ENCODE assay signal across 1 cellular context in the genomic region with DNA sequence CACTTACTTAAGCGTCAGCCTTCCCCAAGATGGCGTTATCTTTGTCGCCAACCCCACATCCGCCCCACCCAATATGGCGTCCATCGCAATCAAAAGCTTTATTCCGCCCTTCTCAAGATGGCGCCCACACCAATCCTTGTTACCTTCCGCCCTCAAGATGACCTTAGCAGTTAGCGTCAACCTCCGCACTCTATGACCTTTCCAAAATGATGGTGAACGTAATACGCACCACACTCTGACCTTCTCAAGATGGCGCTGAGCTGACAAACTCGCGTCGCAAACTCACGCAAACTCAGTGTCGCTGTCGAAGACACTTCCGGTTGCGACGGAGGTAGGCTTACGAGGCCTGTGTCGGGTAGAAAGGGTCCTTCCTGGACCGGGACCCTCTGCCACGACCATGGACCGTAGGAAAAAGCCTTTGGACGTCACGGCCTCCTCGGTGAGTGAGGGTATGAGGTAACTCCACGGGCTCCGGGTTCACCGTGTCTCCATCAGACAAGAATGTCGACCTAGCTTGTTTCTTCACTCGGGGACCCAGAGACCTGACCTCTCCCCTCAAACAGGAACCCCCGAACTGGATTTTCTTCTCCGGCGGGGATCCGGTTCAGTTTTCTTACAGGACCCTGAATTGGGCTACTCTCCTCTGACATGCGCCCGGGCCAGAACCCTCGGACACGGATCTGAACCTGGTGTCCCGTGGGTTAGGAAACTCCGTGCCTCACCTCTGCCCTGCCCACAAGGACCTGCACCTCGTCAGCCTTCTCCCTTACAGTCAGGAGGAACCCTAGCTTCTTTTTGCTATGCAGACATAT.
TF ChIP-seq lines count a peak whose summit lies in the region.

A gene (plus strand): TSS at position 323 of the 812 bp plus-strand sequence. CDS start 75 bp downstream, at position 398.

TF ChIP-seq in K562, 482 proteins besides CTCF, POLR2A, EP300 and RAD21 (continued from another document and continues in another):
- TF ChIP-seq, protein P1, sequence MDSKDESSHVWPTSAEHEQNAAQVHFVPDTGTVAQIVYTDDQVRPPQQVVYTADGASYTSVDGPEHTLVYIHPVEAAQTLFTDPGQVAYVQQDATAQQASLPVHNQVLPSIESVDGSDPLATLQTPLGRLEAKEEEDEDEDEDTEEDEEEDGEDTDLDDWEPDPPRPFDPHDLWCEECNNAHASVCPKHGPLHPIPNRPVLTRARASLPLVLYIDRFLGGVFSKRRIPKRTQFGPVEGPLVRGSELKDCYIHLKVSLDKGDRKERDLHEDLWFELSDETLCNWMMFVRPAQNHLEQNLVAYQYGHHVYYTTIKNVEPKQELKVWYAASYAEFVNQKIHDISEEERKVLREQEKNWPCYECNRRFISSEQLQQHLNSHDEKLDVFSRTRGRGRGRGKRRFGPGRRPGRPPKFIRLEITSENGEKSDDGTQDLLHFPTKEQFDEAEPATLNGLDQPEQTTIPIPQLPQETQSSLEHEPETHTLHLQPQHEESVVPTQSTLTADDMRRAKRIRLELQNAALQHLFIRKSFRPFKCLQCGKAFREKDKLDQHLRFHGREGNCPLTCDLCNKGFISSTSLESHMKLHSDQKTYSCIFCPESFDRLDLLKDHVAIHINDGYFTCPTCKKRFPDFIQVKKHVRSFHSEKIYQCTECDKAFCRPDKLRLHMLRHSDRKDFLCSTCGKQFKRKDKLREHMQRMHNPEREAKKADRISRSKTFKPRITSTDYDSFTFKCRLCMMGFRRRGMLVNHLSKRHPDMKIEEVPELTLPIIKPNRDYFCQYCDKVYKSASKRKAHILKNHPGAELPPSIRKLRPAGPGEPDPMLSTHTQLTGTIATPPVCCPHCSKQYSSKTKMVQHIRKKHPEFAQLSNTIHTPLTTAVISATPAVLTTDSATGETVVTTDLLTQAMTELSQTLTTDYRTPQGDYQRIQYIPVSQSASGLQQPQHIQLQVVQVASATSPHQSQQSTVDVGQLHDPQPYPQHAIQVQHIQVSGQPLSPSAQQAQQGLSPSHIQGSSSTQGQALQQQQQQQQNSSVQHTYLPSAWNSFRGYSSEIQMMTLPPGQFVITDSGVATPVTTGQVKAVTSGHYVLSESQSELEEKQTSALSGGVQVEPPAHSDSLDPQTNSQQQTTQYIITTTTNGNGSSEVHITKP (IDR thresholded peaks at IDR 0.05; ENCODE audit: partially characterized antibody), result peak; percentile 43
- no peak for TF ChIP-seq ZNF146 (CRISPR knock-in tag; IDR thresholded peaks at IDR 0.05; ENCODE audit: unreplicated experiment)
- TF ChIP-seq EWSR1 (IDR thresholded peaks at IDR 0.05; ENCODE audit: borderline replicate concordance, low read depth, partially characterized antibody), result no peak
- no peak for TF ChIP-seq SLC30A9 (CRISPR knock-in tag; IDR thresholded peaks at IDR 0.05)
- TF ChIP-seq NR2F6 (CRISPR knock-in tag; IDR thresholded peaks at IDR 0.05), result no peak; the same call in 1 of the 2 replicates
- peak; percentile 77 for TF ChIP-seq EGR1 (conservative IDR thresholded peaks at IDR 0.05)
- peak; percentile 100 for TF ChIP-seq ETV1 (tag; conservative IDR thresholded peaks at IDR 0.05; ENCODE audit: low read depth)
- TF ChIP-seq, protein P2, sequence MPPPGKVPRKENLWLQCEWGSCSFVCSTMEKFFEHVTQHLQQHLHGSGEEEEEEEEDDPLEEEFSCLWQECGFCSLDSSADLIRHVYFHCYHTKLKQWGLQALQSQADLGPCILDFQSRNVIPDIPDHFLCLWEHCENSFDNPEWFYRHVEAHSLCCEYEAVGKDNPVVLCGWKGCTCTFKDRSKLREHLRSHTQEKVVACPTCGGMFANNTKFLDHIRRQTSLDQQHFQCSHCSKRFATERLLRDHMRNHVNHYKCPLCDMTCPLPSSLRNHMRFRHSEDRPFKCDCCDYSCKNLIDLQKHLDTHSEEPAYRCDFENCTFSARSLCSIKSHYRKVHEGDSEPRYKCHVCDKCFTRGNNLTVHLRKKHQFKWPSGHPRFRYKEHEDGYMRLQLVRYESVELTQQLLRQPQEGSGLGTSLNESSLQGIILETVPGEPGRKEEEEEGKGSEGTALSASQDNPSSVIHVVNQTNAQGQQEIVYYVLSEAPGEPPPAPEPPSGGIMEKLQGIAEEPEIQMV (tag; conservative IDR thresholded peaks at IDR 0.05; ENCODE audit: low read depth), result peak; percentile 71
- TF ChIP-seq ZNF589 (CRISPR knock-in tag; IDR thresholded peaks at IDR 0.05; ENCODE audit: low read depth), result peak; percentile 81; the same call in 1 of the 2 replicates
- TF ChIP-seq, protein P3, sequence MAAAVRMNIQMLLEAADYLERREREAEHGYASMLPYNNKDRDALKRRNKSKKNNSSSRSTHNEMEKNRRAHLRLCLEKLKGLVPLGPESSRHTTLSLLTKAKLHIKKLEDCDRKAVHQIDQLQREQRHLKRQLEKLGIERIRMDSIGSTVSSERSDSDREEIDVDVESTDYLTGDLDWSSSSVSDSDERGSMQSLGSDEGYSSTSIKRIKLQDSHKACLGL (CRISPR knock-in tag; IDR thresholded peaks at IDR 0.05; ENCODE audit: borderline replicate concordance, poor library complexity, severe bottlenecking), result peak; percentile 15
- no peak for TF ChIP-seq RBM17 (IDR thresholded peaks at IDR 0.05; ENCODE audit: borderline replicate concordance, low read depth, low read length)
- no peak for TF ChIP-seq STAG1 (CRISPR knock-in tag; IDR thresholded peaks at IDR 0.05; ENCODE audit: borderline replicate concordance)
- peak; percentile 93 for TF ChIP-seq SIN3B (IDR thresholded peaks at IDR 0.05; ENCODE audit: low read depth)
- TF ChIP-seq TFAM (CRISPR knock-in tag; conservative IDR thresholded peaks at IDR 0.05), result no peak
- TF ChIP-seq, protein P4, sequence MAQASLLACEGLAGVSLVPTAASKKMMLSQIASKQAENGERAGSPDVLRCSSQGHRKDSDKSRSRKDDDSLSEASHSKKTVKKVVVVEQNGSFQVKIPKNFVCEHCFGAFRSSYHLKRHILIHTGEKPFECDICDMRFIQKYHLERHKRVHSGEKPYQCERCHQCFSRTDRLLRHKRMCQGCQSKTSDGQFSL (CRISPR knock-in tag; IDR thresholded peaks at IDR 0.05), result peak; percentile 13; the same call in 1 of the 2 replicates
- TF ChIP-seq, protein P4 (tag; IDR thresholded peaks at IDR 0.05), result no peak
- TF ChIP-seq MTA2 (IDR thresholded peaks at IDR 0.05; ENCODE audit: low read depth), result no peak; the same call in none of the 2 replicates
- peak; percentile 6 for TF ChIP-seq HDAC3 (IDR thresholded peaks at IDR 0.05; ENCODE audit: borderline replicate concordance, partially characterized antibody)
- TF ChIP-seq GTF2A2 (tag; IDR thresholded peaks at IDR 0.05), result no peak
- TF ChIP-seq ZBTB8A (IDR thresholded peaks at IDR 0.05; ENCODE audit: partially characterized antibody), result no peak
- TF ChIP-seq MAZ (CRISPR knock-in tag; conservative IDR thresholded peaks at IDR 0.05 in 1 of 2, IDR thresholded peaks at IDR 0.05 in 1 of 2), result peak in 1 of 2 experiments; percentile 70; a peak in 3 of 4 replicates
- peak; percentile 88 for TF ChIP-seq JUND (IDR thresholded peaks at IDR 0.05; ENCODE audit: borderline replicate concordance, low read depth, low read length)
- TF ChIP-seq JUND (tag; IDR thresholded peaks at IDR 0.05; ENCODE audit: borderline replicate concordance, low read depth, low read length), result peak; percentile 93; the same call in 2 of the 3 replicates
- TF ChIP-seq RBM39 (optimal IDR thresholded peaks at IDR 0.05; ENCODE audit: low read depth, low read length), result peak; percentile 65
- TF ChIP-seq TRIM28 (IDR thresholded peaks at IDR 0.05), result no peak; the same call in 1 of the 2 replicates
- peak; percentile 94 for TF ChIP-seq EHMT2 (IDR thresholded peaks at IDR 0.05)
- no peak for TF ChIP-seq ZNF436 (CRISPR knock-in tag; IDR thresholded peaks at IDR 0.05)
- no peak for TF ChIP-seq TCF7L2 (IDR thresholded peaks at IDR 0.05; ENCODE audit: low read depth, low read length)
- TF ChIP-seq, protein P5, sequence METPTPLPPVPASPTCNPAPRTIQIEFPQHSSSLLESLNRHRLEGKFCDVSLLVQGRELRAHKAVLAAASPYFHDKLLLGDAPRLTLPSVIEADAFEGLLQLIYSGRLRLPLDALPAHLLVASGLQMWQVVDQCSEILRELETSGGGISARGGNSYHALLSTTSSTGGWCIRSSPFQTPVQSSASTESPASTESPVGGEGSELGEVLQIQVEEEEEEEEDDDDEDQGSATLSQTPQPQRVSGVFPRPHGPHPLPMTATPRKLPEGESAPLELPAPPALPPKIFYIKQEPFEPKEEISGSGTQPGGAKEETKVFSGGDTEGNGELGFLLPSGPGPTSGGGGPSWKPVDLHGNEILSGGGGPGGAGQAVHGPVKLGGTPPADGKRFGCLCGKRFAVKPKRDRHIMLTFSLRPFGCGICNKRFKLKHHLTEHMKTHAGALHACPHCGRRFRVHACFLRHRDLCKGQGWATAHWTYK (CRISPR knock-in tag; IDR thresholded peaks at IDR 0.05), result no peak; the same call in 1 of the 2 replicates
- peak; percentile 79; the same call in 1 of the 2 replicates for TF ChIP-seq SRSF3 (IDR thresholded peaks at IDR 0.05; ENCODE audit: insufficient read depth, low read length)
- no peak for TF ChIP-seq SRSF9 (IDR thresholded peaks at IDR 0.05; ENCODE audit: borderline replicate concordance, low read depth, low read length)
- TF ChIP-seq ILK (tag; IDR thresholded peaks at IDR 0.05; ENCODE audit: borderline replicate concordance, low read depth), result no peak
- no peak for TF ChIP-seq FIP1L1 (IDR thresholded peaks at IDR 0.05; ENCODE audit: low read depth, low read length, poor library complexity, severe bottlenecking)
- TF ChIP-seq SIX5 (IDR thresholded peaks at IDR 0.05; ENCODE audit: borderline replicate concordance in 1 of 2, insufficient read depth in 1 of 2, low read depth in 1 of 2, low read length in 2 of 2), result peak; percentile 89 to 92
- peak; percentile 82 for TF ChIP-seq XRCC5 (IDR thresholded peaks at IDR 0.05; ENCODE audit: low read depth, low read length)
- no peak for TF ChIP-seq ZNF695 (CRISPR knock-in tag; IDR thresholded peaks at IDR 0.05)
- TF ChIP-seq SPI1 (IDR thresholded peaks at IDR 0.05; ENCODE audit: borderline replicate concordance, low read depth, low read length), result peak; percentile 16; the same call in 1 of the 2 replicates
- no peak for TF ChIP-seq SMARCE1 (IDR thresholded peaks at IDR 0.05)
- TF ChIP-seq GABPB1 (CRISPR knock-in tag; IDR thresholded peaks at IDR 0.05), result peak; percentile 98
- TF ChIP-seq ZZZ3 (IDR thresholded peaks at IDR 0.05), result 0 out of 2 replicates have a peak, but pooled peaks have one; percentile 35
- no peak for TF ChIP-seq ZNF165 (CRISPR knock-in tag; IDR thresholded peaks at IDR 0.05; ENCODE audit: borderline replicate concordance)
- no peak for TF ChIP-seq HMG20A (CRISPR knock-in tag; conservative IDR thresholded peaks at IDR 0.05)
- TF ChIP-seq SREBF2 (CRISPR knock-in tag; IDR thresholded peaks at IDR 0.05), result no peak
- TF ChIP-seq SNIP1 (IDR thresholded peaks at IDR 0.05; ENCODE audit: low read depth), result no peak
- peak; percentile 99 for TF ChIP-seq NR2C2 (CRISPR knock-in tag; IDR thresholded peaks at IDR 0.05)
- TF ChIP-seq NR2C2 (tag; IDR thresholded peaks at IDR 0.05), result peak; percentile 99
- peak; percentile 49; the same call in 1 of the 2 replicates for TF ChIP-seq NFIC (IDR thresholded peaks at IDR 0.05)
- TF ChIP-seq, protein P6, sequence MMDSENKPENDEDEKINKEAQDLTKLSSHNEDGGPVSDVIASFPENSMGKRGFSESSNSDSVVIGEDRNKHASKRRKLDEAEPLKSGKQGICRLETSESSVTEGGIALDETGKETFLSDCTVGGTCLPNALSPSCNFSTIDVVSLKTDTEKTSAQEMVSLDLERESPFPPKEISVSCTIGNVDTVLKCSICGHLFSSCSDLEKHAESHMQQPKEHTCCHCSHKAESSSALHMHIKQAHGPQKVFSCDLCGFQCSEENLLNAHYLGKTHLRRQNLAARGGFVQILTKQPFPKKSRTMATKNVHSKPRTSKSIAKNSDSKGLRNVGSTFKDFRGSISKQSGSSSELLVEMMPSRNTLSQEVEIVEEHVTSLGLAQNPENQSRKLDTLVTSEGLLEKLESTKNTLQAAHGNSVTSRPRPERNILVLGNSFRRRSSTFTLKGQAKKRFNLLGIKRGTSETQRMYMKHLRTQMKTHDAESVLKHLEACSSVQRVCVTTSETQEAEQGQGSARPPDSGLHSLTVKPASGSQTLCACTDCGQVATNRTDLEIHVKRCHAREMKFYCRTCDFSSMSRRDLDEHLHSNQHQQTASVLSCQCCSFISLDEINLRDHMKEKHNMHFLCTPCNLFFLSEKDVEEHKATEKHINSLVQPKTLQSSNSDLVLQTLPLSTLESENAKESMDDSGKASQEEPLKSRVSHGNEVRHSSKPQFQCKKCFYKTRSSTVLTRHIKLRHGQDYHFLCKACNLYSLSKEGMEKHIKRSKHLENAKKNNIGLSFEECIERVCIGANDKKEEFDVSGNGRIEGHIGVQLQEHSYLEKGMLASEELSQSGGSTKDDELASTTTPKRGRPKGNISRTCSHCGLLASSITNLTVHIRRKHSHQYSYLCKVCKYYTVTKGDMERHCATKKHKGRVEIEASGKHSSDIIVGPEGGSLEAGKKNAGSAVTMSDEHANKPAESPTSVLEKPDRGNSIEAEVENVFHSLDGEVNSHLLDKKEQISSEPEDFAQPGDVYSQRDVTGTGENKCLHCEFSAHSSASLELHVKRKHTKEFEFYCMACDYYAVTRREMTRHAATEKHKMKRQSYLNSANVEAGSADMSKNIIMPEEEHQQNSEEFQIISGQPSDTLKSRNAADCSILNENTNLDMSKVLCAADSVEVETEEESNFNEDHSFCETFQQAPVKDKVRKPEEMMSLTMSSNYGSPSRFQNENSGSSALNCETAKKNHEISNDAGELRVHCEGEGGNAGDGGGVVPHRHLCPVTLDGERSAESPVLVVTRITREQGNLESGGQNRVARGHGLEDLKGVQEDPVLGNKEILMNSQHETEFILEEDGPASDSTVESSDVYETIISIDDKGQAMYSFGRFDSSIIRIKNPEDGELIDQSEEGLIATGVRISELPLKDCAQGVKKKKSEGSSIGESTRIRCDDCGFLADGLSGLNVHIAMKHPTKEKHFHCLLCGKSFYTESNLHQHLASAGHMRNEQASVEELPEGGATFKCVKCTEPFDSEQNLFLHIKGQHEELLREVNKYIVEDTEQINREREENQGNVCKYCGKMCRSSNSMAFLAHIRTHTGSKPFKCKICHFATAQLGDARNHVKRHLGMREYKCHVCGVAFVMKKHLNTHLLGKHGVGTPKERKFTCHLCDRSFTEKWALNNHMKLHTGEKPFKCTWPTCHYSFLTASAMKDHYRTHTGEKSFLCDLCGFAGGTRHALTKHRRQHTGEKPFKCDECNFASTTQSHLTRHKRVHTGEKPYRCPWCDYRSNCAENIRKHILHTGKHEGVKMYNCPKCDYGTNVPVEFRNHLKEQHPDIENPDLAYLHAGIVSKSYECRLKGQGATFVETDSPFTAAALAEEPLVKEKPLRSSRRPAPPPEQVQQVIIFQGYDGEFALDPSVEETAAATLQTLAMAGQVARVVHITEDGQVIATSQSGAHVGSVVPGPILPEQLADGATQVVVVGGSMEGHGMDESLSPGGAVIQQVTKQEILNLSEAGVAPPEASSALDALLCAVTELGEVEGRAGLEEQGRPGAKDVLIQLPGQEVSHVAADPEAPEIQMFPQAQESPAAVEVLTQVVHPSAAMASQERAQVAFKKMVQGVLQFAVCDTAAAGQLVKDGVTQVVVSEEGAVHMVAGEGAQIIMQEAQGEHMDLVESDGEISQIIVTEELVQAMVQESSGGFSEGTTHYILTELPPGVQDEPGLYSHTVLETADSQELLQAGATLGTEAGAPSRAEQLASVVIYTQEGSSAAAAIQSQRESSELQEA (IDR thresholded peaks at IDR 0.05; ENCODE audit: low read depth), result no peak
